In the genomic region with DNA sequence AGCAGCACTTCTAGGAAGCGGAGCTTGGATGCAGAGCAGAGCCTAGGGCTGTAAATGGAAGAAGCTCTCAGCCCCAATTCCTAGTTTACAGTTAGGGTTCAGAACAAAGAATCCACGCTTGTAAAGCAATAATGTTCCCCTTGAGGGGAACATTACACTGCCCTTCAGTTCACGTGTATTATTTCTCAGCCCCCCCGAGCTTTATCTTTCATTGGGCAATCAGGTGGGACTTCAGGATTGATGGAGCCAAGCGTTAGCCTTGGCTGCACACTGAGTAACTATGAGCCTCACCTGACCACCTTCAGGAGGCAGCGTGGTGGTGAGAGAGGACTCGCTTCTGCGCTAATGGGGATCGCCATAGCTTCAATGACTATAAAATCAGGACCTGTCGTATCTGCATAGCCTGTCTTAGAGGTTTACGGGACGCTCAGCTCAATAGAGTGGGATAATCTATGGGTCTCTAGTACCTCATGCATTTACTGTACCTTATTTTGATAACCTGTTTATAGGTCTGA, we compare ENCODE assay signal across 8 cellular contexts.
DNase-seq lines count a peak whose midpoint lies in the region; ATAC-seq and TF ChIP-seq lines count a peak whose summit lies in the region.

No MANE protein-coding gene starts in this region.

- DNase-seq in HAP-1 (ENCODE audit: low spot score in 2 of 2) (no peak), right atrium auricular region (ENCODE audit: low spot score) (no peak), sigmoid colon (no peak), NCI-H2196 treated with DMSO at 0.1 percent for 48 hours (lab: John Stamatoyannopoulos, UW; ENCODE audit: unreplicated experiment) (no peak), nucleus accumbens (lab: John Stamatoyannopoulos, UW) (no peak), NCI-H187 treated with DMSO at 0.1 percent for 48 hours (lab: John Stamatoyannopoulos, UW) (no peak)
- no peak for DNase-seq in activated CD8-positive, alpha-beta T cell treated with anti-CD3 and anti-CD28 coated beads for 36 hours
- no peak for DNase-seq in CD4-positive, alpha-beta T cell

- H3K4me1 ChIP-seq in HAP-1 (no peaks in the 10 kb centered on the region), right atrium auricular region (peaks cover 0 to 28% of the 10 kb centered on the region in 2 donors), sigmoid colon (peaks cover 0 to 13% (median 6%) of the 10 kb centered on the region in 4 donors)

- H3K27me3 ChIP-seq in HAP-1 (ENCODE audit: low read depth) (no peaks in the 10 kb centered on the region), right atrium auricular region (no peaks in the 10 kb centered on the region), sigmoid colon (no peaks in the 10 kb centered on the region)
- H3K27me3 ChIP-seq in CD4-positive, alpha-beta T cell (ENCODE audit: control insufficient read depth, insufficient read depth, low read length): peaks cover 14% of the 10 kb centered on the region

- POLR2A ChIA-PET in activated CD8-positive, alpha-beta T cell treated with anti-CD3 and anti-CD28 coated beads for 36 hours (lab: Charles Lee): no interaction called here
- POLR2A ChIA-PET in CD4-positive, alpha-beta T cell (lab: Charles Lee): no interaction called here

- TF ChIP-seq EP300 in sigmoid colon (IDR thresholded peaks at IDR 0.05): no peak

- no peaks in the 10 kb centered on the region for H3K4me1 Mint-ChIP-seq in activated CD8-positive, alpha-beta T cell treated with anti-CD3 and anti-CD28 coated beads for 36 hours (ENCODE audit: low read depth)
- H3K4me1 Mint-ChIP-seq in CD4-positive, alpha-beta T cell (ENCODE audit: low read depth): peaks cover 4% of the 10 kb centered on the region

- H3K36me3 Mint-ChIP-seq in activated CD8-positive, alpha-beta T cell treated with anti-CD3 and anti-CD28 coated beads for 36 hours (ENCODE audit: low read depth): no peaks in the 10 kb centered on the region
- no peaks in the 10 kb centered on the region for H3K36me3 Mint-ChIP-seq in CD4-positive, alpha-beta T cell (ENCODE audit: low read depth)

- no peak for ATAC-seq in activated CD8-positive, alpha-beta T cell treated with anti-CD3 and anti-CD28 coated beads for 36 hours
- no peak for ATAC-seq in CD4-positive, alpha-beta T cell (ENCODE audit: poor library complexity)

- H3K36me3 ChIP-seq in HAP-1 (replicated peaks): no peaks in the 10 kb centered on the region
- H3K36me3 ChIP-seq in right atrium auricular region: no peaks in the 10 kb centered on the region
- H3K36me3 ChIP-seq in sigmoid colon: no peaks in the 10 kb centered on the region

- TF ChIP-seq CTCF in activated CD8-positive, alpha-beta T cell treated with anti-CD3 and anti-CD28 coated beads for 36 hours (IDR thresholded peaks at IDR 0.05): no peak
- no peak for TF ChIP-seq CTCF in right atrium auricular region (IDR thresholded peaks at IDR 0.05)
- no peak for TF ChIP-seq CTCF in sigmoid colon (IDR thresholded peaks at IDR 0.05)
- no peak for TF ChIP-seq CTCF in CD4-positive, alpha-beta T cell (IDR thresholded peaks at IDR 0.05)

- H3K27me3 Mint-ChIP-seq in activated CD8-positive, alpha-beta T cell treated with anti-CD3 and anti-CD28 coated beads for 36 hours: peaks cover 40% of the 10 kb centered on the region
- peaks cover 52% of the 10 kb centered on the region for H3K27me3 Mint-ChIP-seq in CD4-positive, alpha-beta T cell

- peak overlapping the region; percentile 64 for H3K4me3 Mint-ChIP-seq in activated CD8-positive, alpha-beta T cell treated with anti-CD3 and anti-CD28 coated beads for 36 hours
- H3K4me3 Mint-ChIP-seq in CD4-positive, alpha-beta T cell: no peak overlapping the region

- H3K27ac ChIP-seq in right atrium auricular region: peak overlapping the region; percentile 66 to 78
- H3K27ac ChIP-seq in sigmoid colon: peak overlapping the region; percentile 53 to 72 (median 69)
- no peak overlapping the region for H3K27ac ChIP-seq in CD4-positive, alpha-beta T cell (ENCODE audit: low read depth, low read length)

- WGBS in sigmoid colon, 2 donors: 33 to 58% methylated on average over 12 of the region's 12 CpGs

- H3K27ac Mint-ChIP-seq in activated CD8-positive, alpha-beta T cell treated with anti-CD3 and anti-CD28 coated beads for 36 hours: no peak overlapping the region
- no peak overlapping the region for H3K27ac Mint-ChIP-seq in CD4-positive, alpha-beta T cell

- in situ Hi-C loops in HAP-1 (cut with MboI; ENCODE audit: low sequenced_read_pairs): loop anchor here (25.0 kb wide), 1 partner anchor 692 kb away; a partner anchor contains a TSS

- intact Hi-C loops in activated CD8-positive, alpha-beta T cell treated with anti-CD3 and anti-CD28 coated beads for 36 hours (cut with micrococcal nuclease): no loop called here
- intact Hi-C loops in sigmoid colon (cut with DNase I): no loop called here
- intact Hi-C loops in CD4-positive, alpha-beta T cell (cut with DNase I, micrococcal nuclease): no loop called here

- H3K9me3 ChIP-seq in HAP-1 (no peaks in the 10 kb centered on the region), right atrium auricular region (no peaks in the 10 kb centered on the region), sigmoid colon (no peaks in the 10 kb centered on the region)
- no peaks in the 10 kb centered on the region for H3K9me3 ChIP-seq in CD4-positive, alpha-beta T cell (ENCODE audit: control insufficient read depth, low read length)

- CTCF ChIA-PET in activated CD8-positive, alpha-beta T cell treated with anti-CD3 and anti-CD28 coated beads for 36 hours (lab: Charles Lee): interaction anchor here (1.1 kb wide), 1 partner anchor 10 kb away, joined by 4 read pairs; no protein-coding TSS in a partner anchor
- CTCF ChIA-PET in CD4-positive, alpha-beta T cell (lab: Charles Lee): no interaction called here

- peak overlapping the region; percentile 37 for H3K4me3 ChIP-seq in HAP-1
- H3K4me3 ChIP-seq in right atrium auricular region: peak overlapping the region; percentile 57 to 60
- H3K4me3 ChIP-seq in sigmoid colon: peak overlapping the region; percentile 37 to 61 (median 56)

- H3K9me3 Mint-ChIP-seq in activated CD8-positive, alpha-beta T cell treated with anti-CD3 and anti-CD28 coated beads for 36 hours: no peaks in the 10 kb centered on the region
- peaks cover 5% of the 10 kb centered on the region for H3K9me3 Mint-ChIP-seq in CD4-positive, alpha-beta T cell

- no peak for TF ChIP-seq POLR2A in sigmoid colon (IDR thresholded peaks at IDR 0.05)
